8 cellular contexts compared by ENCODE assay signal in genomic region chr11:18105086-18105801, GRCh38. TPM values are rescaled to one million over a fixed set of nuclear protein-coding genes. Genes with fewer than 3 reads are reported as not detected.
A peak's percentile ranks its signal among the peaks of the same experiment; 100 is the strongest.
DNase-seq lines count a peak whose midpoint lies in the region; ATAC-seq and TF ChIP-seq lines count a peak whose summit lies in the region.

No MANE protein-coding gene starts in this region.

- intact Hi-C loops in CD8-positive, alpha-beta T cell (cut with DNase I, micrococcal nuclease) = loop anchor here (5.0 to 10.0 kb wide), 6 partner anchors 217 to 1028 kb away; partner anchors contain the start of genes GTF2H1 (in 2 of the 2), HPS5 (in 2 of the 2), RPS13 (in 1 of the 2) and SPTY2D1 (in 1 of the 2)

- peaks cover 10% of the 10 kb centered on the region for H3K4me1 ChIP-seq in CD8-positive, alpha-beta T cell (ENCODE audit: insufficient read depth, low read length)
- peaks cover 5 to 9% of the 10 kb centered on the region in 2 donors for H3K4me1 ChIP-seq in duodenal mucosa (ENCODE audit: control insufficient read depth in 1 of 2, insufficient read depth in 2 of 2, low read length in 2 of 2)
- peaks cover 6% of the 10 kb centered on the region for H3K4me1 ChIP-seq in neuron (ENCODE audit: insufficient read depth, low read length)

- H3K27ac Mint-ChIP-seq in CD8-positive, alpha-beta T cell = peak overlapping the region; percentile 87

- peak overlapping the region; percentile 75 to 94 for H3K9ac ChIP-seq in duodenal mucosa (ENCODE audit: low read depth in 1 of 2, low read length in 2 of 2)

- no peak for TF ChIP-seq CTCF in CD8-positive, alpha-beta T cell (IDR thresholded peaks at IDR 0.05)
- no peak for TF ChIP-seq CTCF in LNCaP clone FGC (IDR thresholded peaks at IDR 0.05; ENCODE audit: control insufficient read depth, extremely low read depth, insufficient read depth)

- peak overlapping the region; percentile 75 for H3K4me3 ChIP-seq in CD8-positive, alpha-beta T cell (ENCODE audit: low read depth, low read length)
- H3K4me3 ChIP-seq in LNCaP clone FGC (ENCODE audit: low read depth, low read length) (peak overlapping the region; percentile 97), duodenal mucosa (ENCODE audit: low read depth in 1 of 2, low read length in 2 of 2) (peak overlapping the region; percentile 80 to 97), neuron (ENCODE audit: low read length) (peak overlapping the region; percentile 96)

- peak overlapping the region; percentile 62 for H3K27ac ChIP-seq in CD8-positive, alpha-beta T cell (ENCODE audit: low read depth, low read length)
- no peak overlapping the region for H3K27ac ChIP-seq in duodenal mucosa (ENCODE audit: low read depth, low read length)

- H3K36me3 Mint-ChIP-seq in CD8-positive, alpha-beta T cell = peaks cover 34% of the 10 kb centered on the region

- CTCF ChIA-PET in CD8-positive, alpha-beta T cell (lab: Charles Lee) = interaction anchor here (0.6 to 2.2 kb wide), 15 partner anchors 10 to 751 kb away, joined by 3 to 28 read pairs (median 4); partner anchors contain the start of gene SERGEF

- H2AFZ ChIP-seq in neuron (ENCODE audit: low read depth, low read length) = peak overlapping the region; percentile 97

- peak overlapping the region; percentile 86 for H3K4me3 Mint-ChIP-seq in CD8-positive, alpha-beta T cell

- H3K9me3 ChIP-seq in CD8-positive, alpha-beta T cell (ENCODE audit: low read length) = no peaks in the 10 kb centered on the region
- H3K9me3 ChIP-seq in duodenal mucosa (ENCODE audit: control insufficient read depth in 1 of 2, low read length in 2 of 2) (no peaks in the 10 kb centered on the region), neuron (ENCODE audit: low read length) (peaks cover 2% of the 10 kb centered on the region)

- no peaks in the 10 kb centered on the region for H3K27me3 ChIP-seq in CD8-positive, alpha-beta T cell (ENCODE audit: insufficient read depth, low read length)
- H3K27me3 ChIP-seq in duodenal mucosa (ENCODE audit: control insufficient read depth in 1 of 2, insufficient read depth in 2 of 2, low read length in 2 of 2) (no peaks in the 10 kb centered on the region), neuron (ENCODE audit: insufficient read depth, low read length) (no peaks in the 10 kb centered on the region)

- POLR2A ChIA-PET in CD8-positive, alpha-beta T cell (lab: Charles Lee) = interaction anchor here (1.4 kb wide), 1 partner anchor 91 kb away, joined by 7 read pairs; no protein-coding TSS in a partner anchor

- no peaks in the 10 kb centered on the region for H3K9me3 Mint-ChIP-seq in CD8-positive, alpha-beta T cell

- DNase-seq in CD8-positive, alpha-beta T cell = no peak
- DNase-seq in LNCaP clone FGC (ENCODE audit: low read depth) (no peak), NCI-H187 treated with DMSO at 0.1 percent for 48 hours (lab: John Stamatoyannopoulos, UW) (no peak), mesenteric fat pad (ENCODE audit: low spot score) (no peak)

- H3K27me3 Mint-ChIP-seq in CD8-positive, alpha-beta T cell (ENCODE audit: low read depth) = peaks cover 8% of the 10 kb centered on the region

- peaks cover 3% of the 10 kb centered on the region for H3K36me3 ChIP-seq in CD8-positive, alpha-beta T cell (ENCODE audit: insufficient read depth, low read length)
- H3K36me3 ChIP-seq in duodenal mucosa (ENCODE audit: control insufficient read depth in 1 of 2, insufficient read depth in 2 of 2, low read length in 2 of 2) (peaks cover 0 to 10% of the 10 kb centered on the region in 2 donors), neuron (ENCODE audit: insufficient read depth, low read length) (peaks cover 28% of the 10 kb centered on the region)

- no peak for ATAC-seq in CD8-positive, alpha-beta T cell
- ATAC-seq in GM19397 (IDR thresholded peaks at IDR 0.05; ENCODE audit: unreplicated experiment) (no peak), GM18520 (IDR thresholded peaks at IDR 0.05; ENCODE audit: unreplicated experiment) (no peak)

- H3K4me1 Mint-ChIP-seq in CD8-positive, alpha-beta T cell (ENCODE audit: low read depth) = peaks cover 43% of the 10 kb centered on the region

RNA-seq across cellular contexts. Expression of gene SAAL1, which starts 0.6 kb away (rescaled TPM):
- total RNA-seq in CD8-positive, alpha-beta T cell = 10 to 100 TPM; 23.8 to 28.2 TPM
- total RNA-seq in mesenteric fat pad = 9.4 TPM

RNA-seq across cellular contexts. Expression of gene MRGPRX3, which starts 27.1 kb away (rescaled TPM):
- total RNA-seq in CD8-positive, alpha-beta T cell = not detected
- total RNA-seq in mesenteric fat pad = not detected

RNA-seq across cellular contexts. Expression of gene TPH1, which starts 59.2 kb away (rescaled TPM):
- total RNA-seq in CD8-positive, alpha-beta T cell = under 1 TPM; 0.49 to 0.78 TPM
- 0.55 TPM for total RNA-seq in mesenteric fat pad
